Comparison of ENCODE assay signal across 21 cellular contexts in the genomic region with DNA sequence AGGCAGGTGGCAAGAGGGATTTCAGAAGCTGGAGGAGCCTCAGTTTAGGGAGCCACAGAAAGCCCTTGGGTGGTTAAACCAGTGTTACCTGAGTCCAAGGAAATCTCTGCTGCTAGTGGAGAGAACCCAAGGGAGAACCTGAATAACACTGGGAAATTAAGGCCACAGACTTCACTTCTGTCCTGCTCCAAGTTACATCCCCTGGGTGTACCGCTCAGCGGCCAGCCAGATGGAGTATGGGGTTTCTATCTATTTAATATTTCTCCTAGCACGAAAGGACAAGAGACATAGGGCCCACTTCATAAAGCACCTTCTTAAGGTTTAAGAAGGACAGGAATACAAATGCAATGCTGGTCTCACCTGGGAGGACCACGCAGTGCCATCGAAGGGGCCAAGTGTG. TPM values are rescaled to one million over a fixed set of nuclear protein-coding genes. Genes with fewer than 3 reads are reported as not detected.
DNase-seq lines count a peak whose midpoint lies in the region; FAIRE-seq and TF ChIP-seq lines count a peak whose summit lies in the region.
"Had no signal": no experiment of that assay in that cellular context is flagged by ENCODE, and none has a peak within 500 bp of the region (broad histone marks: within the 10 kb centered on the region; RNA-seq: fewer than 3 reads in every experiment).

No MANE protein-coding gene starts in this region.

- H3K4me3 ChIP-seq in AG10803 (ENCODE audit: low read length): peak overlapping the region; percentile 39
- peak overlapping the region in 1 of 2 experiments; percentile 76 for H3K4me3 ChIP-seq in mesenchymal stem cell (ENCODE audit: insufficient read depth in 1 of 2, low read depth in 1 of 2, low read length in 2 of 2)
- peak overlapping the region in 3 of 4 donors; percentile 7 to 24 (median 11) for H3K4me3 ChIP-seq in stomach
- H3K4me3 ChIP-seq: adrenal gland had no signal

- peak overlapping the region in 2 of 5 experiments; percentile 72 to 78 for H3K27ac Mint-ChIP-seq in brain
- H3K27ac Mint-ChIP-seq: stimulated activated naive B cell treated with anti-CD40 and anti-IgM and Interleukin-4, amounts not matched to agents 10 μg/mL and 1 μg/mL and 100 μg/mL, for 72 hours had no signal

- no peak overlapping the region for H3K4ac ChIP-seq in mesenchymal stem cell (ENCODE audit: low read depth in 1 of 2, low read length in 2 of 2)

- peaks cover 11% of the 10 kb centered on the region for H3K27me3 Mint-ChIP-seq in brain

- H3K36me3 Mint-ChIP-seq in brain: no peaks in the 10 kb centered on the region
- H3K36me3 Mint-ChIP-seq: stimulated activated naive B cell treated with anti-CD40 and anti-IgM and Interleukin-4, amounts not matched to agents 10 μg/mL and 1 μg/mL and 100 μg/mL, for 72 hours had no signal

- H3K18ac ChIP-seq in mesenchymal stem cell (ENCODE audit: low read depth in 1 of 2, low read length in 2 of 2): no peak overlapping the region

- no peak overlapping the region for H3K4me2 ChIP-seq in mesenchymal stem cell (ENCODE audit: low read length, poor library complexity, severe bottlenecking)

- H2BK12ac ChIP-seq in mesenchymal stem cell (ENCODE audit: low read length in 2 of 2): no peak overlapping the region

- H3K14ac ChIP-seq in mesenchymal stem cell (ENCODE audit: low read length in 2 of 2): no peak overlapping the region

- H3K4me1 ChIP-seq in mesenchymal stem cell (ENCODE audit: control insufficient read depth, insufficient read depth, low read depth, low read length) (no peaks in the 10 kb centered on the region), stomach (peaks cover 9 to 17% (median 12%) of the 10 kb centered on the region in 4 donors)

- intact Hi-C loops in stomach (cut with DNase I; ENCODE audit: low total_unique reads): no loop called here

- H3K23ac ChIP-seq in mesenchymal stem cell (ENCODE audit: low read length in 2 of 2): no peak overlapping the region

- H3K27me3 ChIP-seq in mesenchymal stem cell (ENCODE audit: control insufficient read depth in 1 of 2, insufficient read depth in 1 of 2, low read length in 2 of 2) (no peaks in the 10 kb centered on the region), stomach (no peaks in the 10 kb centered on the region)
- H3K27me3 ChIP-seq: adrenal gland had no signal

- peak overlapping the region; percentile 76 for H3K9ac ChIP-seq in mesenchymal stem cell (ENCODE audit: low read length)

- TF ChIP-seq CTCF in AG10803 (conservative IDR thresholded peaks at IDR 0.05; ENCODE audit: low read length) (no peak), brain (conservative IDR thresholded peaks at IDR 0.05) (no peak), stomach (IDR thresholded peaks at IDR 0.05) (no peak)

- no peak overlapping the region for H2BK15ac ChIP-seq in mesenchymal stem cell (ENCODE audit: low read depth, poor library complexity, severe bottlenecking)

- peaks cover 26% of the 10 kb centered on the region for H3K4me1 Mint-ChIP-seq in brain

- FAIRE-seq in HTR-8/SVneo (lab: Jason Lieb, UNC): no peak
- FAIRE-seq: D721Med, GM12892 had no signal

- no peaks in the 10 kb centered on the region for H3K79me1 ChIP-seq in mesenchymal stem cell (replicated peaks; ENCODE audit: low read length, poor library complexity, severe bottlenecking)

- no peak overlapping the region for H2BK5ac ChIP-seq in mesenchymal stem cell (ENCODE audit: low read depth, low read length, poor library complexity, severe bottlenecking)

- H3K27ac ChIP-seq in mesenchymal stem cell (ENCODE audit: low read length, poor library complexity, severe bottlenecking) (no peak overlapping the region), stomach (peak overlapping the region in 4 of 5 donors; percentile 14 to 48 (median 44))
- H3K27ac ChIP-seq: adrenal gland, WERI-Rb-1 had no signal

- no peaks in the 10 kb centered on the region for H3K9me3 Mint-ChIP-seq in brain
- H3K9me3 Mint-ChIP-seq: stimulated activated naive B cell treated with anti-CD40 and anti-IgM and Interleukin-4, amounts not matched to agents 10 μg/mL and 1 μg/mL and 100 μg/mL, for 72 hours had no signal

- H2AK5ac ChIP-seq in mesenchymal stem cell (ENCODE audit: low read length, severe bottlenecking): peak overlapping the region; percentile 36

- H3K4me3 Mint-ChIP-seq in brain: peak overlapping the region in 3 of 5 experiments; percentile 32 to 80 (median 50)
- H3K4me3 Mint-ChIP-seq: stimulated activated naive B cell treated with anti-CD40 and anti-IgM and Interleukin-4, amounts not matched to agents 10 μg/mL and 1 μg/mL and 100 μg/mL, for 72 hours had no signal

- no peak overlapping the region for H4K8ac ChIP-seq in mesenchymal stem cell (ENCODE audit: low read length)

- no peak for DNase-seq in AG10803 (ENCODE audit: low read depth)
- no peak for DNase-seq in mesenchymal stem cell
- no peak for DNase-seq in stomach
- no peak for DNase-seq in anterior cingulate cortex (lab: John Stamatoyannopoulos, UW)
- DNase-seq in SK-N-DZ (ENCODE audit: low spot score): no peak
- no peak for DNase-seq in NOMO-1 treated with dmso at 0.1 percent for 144 hours (lab: John Stamatoyannopoulos, UW; ENCODE audit: unreplicated experiment)
- no peak for DNase-seq in HTR-8/SVneo (ENCODE audit: insufficient read length, low spot score)
- DNase-seq: adrenal gland; AML-193; GF-D8; glutamatergic neuron; NCI-H1417 treated with DMSO at 0.1 percent for 48 hours; NCI-H2171 treated with DMSO at 0.1 percent for 48 hours; RPMI8226; stimulated activated CD4-positive, alpha-beta T cell treated with anti-CD3 and anti-CD28 coated beads, Interleukin-12 subunit alpha, Interleukin-12 subunit beta, amount 100 ng/mL, for 4 hours; stimulated activated naive B cell treated with anti-CD40 and anti-IgM and Interleukin-4, amounts not matched to agents 10 μg/mL and 1 μg/mL and 100 μg/mL, for 72 hours; WERI-Rb-1 had no signal

- TF ChIP-seq POLR2A in stomach (IDR thresholded peaks at IDR 0.05): no peak

- H2BK120ac ChIP-seq in mesenchymal stem cell (ENCODE audit: low read depth, low read length): no peak overlapping the region

- H3K36me3 ChIP-seq in mesenchymal stem cell (ENCODE audit: control insufficient read depth in 1 of 2, insufficient read depth in 2 of 2, low read depth in 1 of 2, low read length in 2 of 2): no peaks in the 10 kb centered on the region
- no peaks in the 10 kb centered on the region for H3K36me3 ChIP-seq in stomach
- H3K36me3 ChIP-seq: adrenal gland, WERI-Rb-1 had no signal

- H3K9me3 ChIP-seq in mesenchymal stem cell (ENCODE audit: control insufficient read depth, low read length) (no peaks in the 10 kb centered on the region), stomach (no peaks in the 10 kb centered on the region)
- H3K9me3 ChIP-seq: adrenal gland had no signal

- H4K91ac ChIP-seq in mesenchymal stem cell (ENCODE audit: low read length): no peak overlapping the region

- 86% methylated on average over 5 of the region's 5 CpGs for whole genome bisulfite sequencing in mesenchymal stem cell
- WGBS in stomach, 5 donors: 80 to 97% (median 89%) methylated on average over 5 of the region's 5 CpGs

- no peak for TF ChIP-seq EP300 in stomach (IDR thresholded peaks at IDR 0.05)

- H2AFZ ChIP-seq in mesenchymal stem cell (ENCODE audit: low read depth, low read length): no peak overlapping the region

RNA-seq across cellular contexts. Expression of a gene that starts 5.8 kb away (rescaled TPM):
- 72.5 TPM for polyA plus RNA-seq in brain (ENCODE audit: insufficient read depth, low read depth, low replicate concordance)
- polyA plus RNA-seq in mesenchymal stem cell (2013, experiment 1 of 2): 5.2 TPM
- 5.6 TPM for polyA plus RNA-seq in mesenchymal stem cell (2013, experiment 2 of 2)
- total RNA-seq in stomach: 10 to 100 TPM in 1 of 5 donors, 1 to 10 TPM in 4; 1.2 to 40.0 (median 7.4) TPM
- 1 to 10 TPM; 5.7 to 6.6 (median 5.9) TPM for polyA plus RNA-seq in stomach
- polyA plus RNA-seq in SK-N-DZ (2014; cell fraction: cytosol; rRNA removed): 0.56 TPM in 1 of 2 replicates, not detected in the other
- 0.10 and 0.58 TPM in 2 replicates for polyA plus RNA-seq in SK-N-DZ (2014; cell fraction: nucleus; rRNA removed)
- total RNA-seq: T-helper 1 cell treated with Interleukin-12 subunit alpha and Interleukin-12 subunit beta and Interleukin-4 antibody, amounts not matched to agents 30 ng/mL and 1 ng/mL, for 36 hours had no signal
